In the genomic region with DNA sequence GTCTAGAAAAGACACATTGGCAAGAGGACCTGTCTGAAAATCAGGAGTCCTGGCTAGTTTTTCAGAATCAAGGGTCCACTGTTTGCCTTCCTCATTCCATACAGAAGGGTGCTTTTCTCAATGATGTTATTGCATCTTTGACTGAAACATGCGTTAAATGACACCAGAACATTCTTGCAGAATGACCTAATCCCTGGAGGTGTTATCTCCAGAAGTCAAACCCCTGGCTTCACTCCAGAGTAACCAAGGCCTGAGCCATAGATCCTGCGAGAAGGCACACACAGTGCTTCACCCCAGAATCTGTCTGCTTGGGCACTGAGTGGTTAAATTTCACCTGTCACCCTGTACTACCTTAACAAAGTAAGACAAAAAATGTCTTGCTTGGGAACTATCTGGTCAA, we compare ENCODE assay signal across 15 cellular contexts.
A peak's percentile ranks its signal among the peaks of the same experiment; 100 is the strongest.
DNase-seq lines count a peak whose midpoint lies in the region; ATAC-seq and TF ChIP-seq lines count a peak whose summit lies in the region.
"Had no signal": no experiment of that assay in that cellular context is flagged by ENCODE, and none has a peak within 500 bp of the region (broad histone marks: within the 10 kb centered on the region; RNA-seq: fewer than 3 reads in every experiment).

No MANE protein-coding gene starts in this region.

- no peak overlapping the region for H2BK120ac ChIP-seq in mesendoderm (ENCODE audit: low read depth, low read length)

- no peaks in the 10 kb centered on the region for H3K79me2 ChIP-seq in mesendoderm (ENCODE audit: control insufficient read depth, insufficient read depth, low read length)

- no peaks in the 10 kb centered on the region for H3K27me3 Mint-ChIP-seq in endodermal cell (ENCODE audit: insufficient read depth)
- H3K27me3 Mint-ChIP-seq: CD8-positive, alpha-beta memory T cell had no signal

- H2BK15ac ChIP-seq in mesendoderm (replicated peaks; ENCODE audit: low read depth), result no peak overlapping the region

- peaks cover 3% of the 10 kb centered on the region for H3K4me1 ChIP-seq in HEK293 (ENCODE audit: control insufficient read depth, insufficient read depth, low read length)
- no peaks in the 10 kb centered on the region for H3K4me1 ChIP-seq in mesendoderm (ENCODE audit: control insufficient read depth, low read depth, low read length)
- no peaks in the 10 kb centered on the region for H3K4me1 ChIP-seq in endodermal cell (ENCODE audit: control insufficient read depth, insufficient read depth, low read length)
- H3K4me1 ChIP-seq: BE2C had no signal

- no peak for ATAC-seq in HG03432 (IDR thresholded peaks at IDR 0.05; ENCODE audit: unreplicated experiment)
- ATAC-seq: GM23338, Panc1 had no signal

- no peak overlapping the region for H4K8ac ChIP-seq in mesendoderm (ENCODE audit: low read depth, low read length)

- no peak overlapping the region for H2BK5ac ChIP-seq in mesendoderm (ENCODE audit: low read length)

- H3K9me3 ChIP-seq in HEK293 (ENCODE audit: control insufficient read depth, insufficient read depth, low read depth, low read length) (no peaks in the 10 kb centered on the region), endodermal cell (ENCODE audit: control insufficient read depth, low read length) (no peaks in the 10 kb centered on the region)
- H3K9me3 ChIP-seq: BE2C had no signal

- no peak overlapping the region for H3K23ac ChIP-seq in mesendoderm (ENCODE audit: low read length)

- no peak overlapping the region for H4K5ac ChIP-seq in mesendoderm (ENCODE audit: low read length)

- TF ChIP-seq CTCF in HEK293 (tag by site-specific recombination; IDR thresholded peaks at IDR 0.05) (no peak), brain microvascular endothelial cell (IDR thresholded peaks at IDR 0.05; ENCODE audit: low read depth, low read length, missing control alignments) (no peak), endodermal cell (conservative IDR thresholded peaks at IDR 0.05) (no peak)

- H3K4me3 ChIP-seq in HEK293 (ENCODE audit: low read depth, low read length), result no peak overlapping the region
- H3K4me3 ChIP-seq in brain microvascular endothelial cell (ENCODE audit: low read depth, low read length), result no peak overlapping the region
- no peak overlapping the region for H3K4me3 ChIP-seq in mesendoderm (ENCODE audit: low read length)
- H3K4me3 ChIP-seq in endodermal cell (ENCODE audit: low read length), result no peak overlapping the region
- H3K4me3 ChIP-seq: GM23338 had no signal

- no peaks in the 10 kb centered on the region for H3K79me1 ChIP-seq in mesendoderm (ENCODE audit: low read length)

- POLR2A ChIA-PET in HEK293 (lab: Yijun Ruan, JAX), result no interaction called here

- H3K36me3 ChIP-seq in HEK293 (ENCODE audit: control insufficient read depth in 2 of 2, insufficient read depth in 1 of 2, low read length in 2 of 2) (no peaks in the 10 kb centered on the region), brain microvascular endothelial cell (replicated peaks) (no peaks in the 10 kb centered on the region), mesendoderm (ENCODE audit: control insufficient read depth, insufficient read depth, low read length) (no peaks in the 10 kb centered on the region), endodermal cell (ENCODE audit: control insufficient read depth, insufficient read depth, low read length) (no peaks in the 10 kb centered on the region)
- H3K36me3 ChIP-seq: BE2C had no signal

- no peak overlapping the region for H3K9ac ChIP-seq in mesendoderm (ENCODE audit: low read length)
- no peak overlapping the region for H3K9ac ChIP-seq in endodermal cell (ENCODE audit: extremely low read depth, low read length, poor library complexity, severe bottlenecking)

- no CpG with 5 or more reads among the region's 2 CpGs for WGBS in mesendoderm (ENCODE audit: extremely low coverage, insufficient coverage, low lambda C conversion rate)
- 80 to 87% methylated on average over 2 of the region's 2 CpGs for WGBS in endodermal cell (ENCODE audit: insufficient coverage in 1 of 2, insufficient read length in 1 of 2), 2 experiments

- H3K27ac ChIP-seq in HEK293 (ENCODE audit: extremely low read depth, low read depth, low read length) (no peak overlapping the region), brain microvascular endothelial cell (no peak overlapping the region), mesendoderm (ENCODE audit: low read depth, low read length) (no peak overlapping the region), endodermal cell (ENCODE audit: low read depth, low read length) (no peak overlapping the region)

- CTCF ChIA-PET in HEK293 (lab: Yijun Ruan, JAX), result no interaction called here

- in situ Hi-C loops in brain microvascular endothelial cell (cut with HindIII; ENCODE audit: low pct_ligation_motif_present, low sequenced_read_pairs), result no loop called here

- H3K4me2 ChIP-seq in mesendoderm (ENCODE audit: low read length), result no peak overlapping the region
- H3K4me2 ChIP-seq: GM23338 had no signal

- no peak overlapping the region for H3K4me3 Mint-ChIP-seq in endodermal cell
- H3K4me3 Mint-ChIP-seq: CD8-positive, alpha-beta memory T cell; GM23338 had no signal

- H3K36me3 Mint-ChIP-seq in endodermal cell (ENCODE audit: low read depth), result no peaks in the 10 kb centered on the region
- H3K36me3 Mint-ChIP-seq: CD8-positive, alpha-beta memory T cell had no signal

- H2AK5ac ChIP-seq in mesendoderm (ENCODE audit: low read length), result no peak overlapping the region

- H3K18ac ChIP-seq in mesendoderm (ENCODE audit: low read length), result no peak overlapping the region

- no peak overlapping the region for H3K4ac ChIP-seq in mesendoderm (ENCODE audit: low read depth, low read length)

- H3K9me3 Mint-ChIP-seq in endodermal cell, result no peaks in the 10 kb centered on the region
- H3K9me3 Mint-ChIP-seq: GM23338 had no signal

- H3K56ac ChIP-seq in mesendoderm (ENCODE audit: low read length), result no peak overlapping the region

- H3K4me1 Mint-ChIP-seq in endodermal cell, result peaks cover 22% of the 10 kb centered on the region
- H3K4me1 Mint-ChIP-seq: CD8-positive, alpha-beta memory T cell had no signal

- no peak overlapping the region for H3K27ac Mint-ChIP-seq in endodermal cell
- H3K27ac Mint-ChIP-seq: CD8-positive, alpha-beta memory T cell; GM23338 had no signal

- DNase-seq in EH (ENCODE audit: low read depth) (peak; percentile 7), brain microvascular endothelial cell (peak; percentile 14), mesendoderm (peak; percentile 85), NCI-H2081 treated with DMSO at 0.1 percent for 48 hours (lab: John Stamatoyannopoulos, UW) (no peak), endodermal cell (no peak)
- DNase-seq: BE2C; CD8-positive, alpha-beta memory T cell; NCI-H1436; NCI-H2107; NCI-H69; Right ventricle myocardium superior had no signal

- H3K27me3 ChIP-seq in brain microvascular endothelial cell (replicated peaks), result no peaks in the 10 kb centered on the region
- H3K27me3 ChIP-seq in mesendoderm (ENCODE audit: insufficient read depth, low read length, poor library complexity), result no peaks in the 10 kb centered on the region
- no peaks in the 10 kb centered on the region for H3K27me3 ChIP-seq in endodermal cell (ENCODE audit: control insufficient read depth, insufficient read depth, low read length, poor library complexity, severe bottlenecking)
- H3K27me3 ChIP-seq: BE2C had no signal

TF ChIP-seq in HEK293, 187 proteins besides CTCF, POLR2A, EP300 and RAD21 (continues in another document):
- TF ChIP-seq ZBTB1 (tag by site-specific recombination; IDR thresholded peaks at IDR 0.05) (no peak), ZXDB (tag by site-specific recombination; IDR thresholded peaks at IDR 0.05) (peak; percentile 57; the same call in 1 of the 2 replicates), ZNF362 (tag by site-specific recombination; IDR thresholded peaks at IDR 0.05) (no peak), ZNF558 (tag by site-specific recombination; IDR thresholded peaks at IDR 0.05) (no peak), MZF1 (tag by site-specific recombination; IDR thresholded peaks at IDR 0.05; ENCODE audit: borderline replicate concordance) (no peak), ZNF16 (tag by site-specific recombination; IDR thresholded peaks at IDR 0.05; ENCODE audit: low read depth) (no peak), ZNF692 (tag by site-specific recombination; IDR thresholded peaks at IDR 0.05) (0 out of 2 replicates have a peak, but pooled peaks have one; percentile 49), ZNF654 (tag by site-specific recombination; IDR thresholded peaks at IDR 0.05; ENCODE audit: low read depth) (no peak), ZNF335 (tag by site-specific recombination; conservative IDR thresholded peaks at IDR 0.05) (0 out of 2 replicates have a peak, but pooled peaks have one; percentile 1), ZNF747 (tag by site-specific recombination; IDR thresholded peaks at IDR 0.05) (no peak), ZEB2 (tag by site-specific recombination; IDR thresholded peaks at IDR 0.05) (peak; percentile 36; the same call in 1 of the 2 replicates), IKZF3 (tag by site-specific recombination; IDR thresholded peaks at IDR 0.05) (no peak), EGR2 (tag by site-specific recombination; IDR thresholded peaks at IDR 0.05; ENCODE audit: low read depth) (no peak)

Comparison
In these comparisons a context has a peak if more than half of its experiments do, and no peak if none do; other contexts are left out.
1. DNase-seq: peak in EH (single experiment), brain microvascular endothelial cell (single experiment) and mesendoderm (single experiment); none in NCI-H2081 treated with DMSO at 0.1 percent for 48 hours (single experiment) and endodermal cell (single experiment).